In genomic region chr3:30643763-30644462, GRCh38 we compare ENCODE assay signal across 10 cellular contexts. TPM values are rescaled to one million over a fixed set of nuclear protein-coding genes. Genes with fewer than 3 reads are reported as not detected.
A peak's percentile ranks its signal among the peaks of the same experiment; 100 is the strongest.
DNase-seq lines count a peak whose midpoint lies in the region; ATAC-seq, FAIRE-seq and TF ChIP-seq lines count a peak whose summit lies in the region.
"Had no signal": no experiment of that assay in that cellular context is flagged by ENCODE, and none has a peak within 500 bp of the region (broad histone marks: within the 10 kb centered on the region; RNA-seq: fewer than 3 reads in every experiment).

No MANE protein-coding gene starts in this region.

- DNase-seq in stimulated activated CD4-positive, alpha-beta T cell treated with anti-CD3 and anti-CD28 coated beads, Interleukin-15, amount 100 ng/mL, for 24 hours: peak; percentile 68
- DNase-seq in stimulated activated CD4-positive, alpha-beta T cell treated with anti-CD3 and anti-CD28 coated beads, Interleukin-12 subunit alpha, Interleukin-12 subunit beta, amount 100 ng/mL, for 4 hours: no peak
- no peak for DNase-seq in GM12878 (ENCODE audit: low read depth, low spot score)
- DNase-seq in natural killer cell treated with Interleukin-12 subunit alpha and Interleukin-12 subunit beta and Interleukin-15 and Interleukin-18, amount 100 ng/mL, for 72 hours (ENCODE audit: low spot score): peak; percentile 78
- no peak for DNase-seq in DMS79 (lab: John Stamatoyannopoulos, UW)
- DNase-seq in dedifferentiated amniotic fluid mesenchymal stem cell (ENCODE audit: extremely low spot score): no peak
- no peak for DNase-seq in amniotic stem cell (lab: John Stamatoyannopoulos, UW)
- DNase-seq in inferior parietal cortex (ENCODE audit: extremely low spot score): no peak

- ATAC-seq in GM12878: peak; percentile 34; the same call in 2 of the 3 replicates
- peak; percentile 84 to 88 for ATAC-seq in natural killer cell treated with Interleukin-12 subunit alpha and Interleukin-12 subunit beta and Interleukin-15 and Interleukin-18, amount 100 ng/mL, for 72 hours

- CTCF ChIA-PET in GM12878 (lab: Yijun Ruan, JAX): interaction anchor here (1.0 kb wide), 1 partner anchor 14 kb away, joined by 3 read pairs; no protein-coding TSS in a partner anchor

- H2AFZ ChIP-seq in GM12878 (ENCODE audit: control insufficient read depth, low read depth, low read length): no peak overlapping the region
- H2AFZ ChIP-seq: GM23248 had no signal

- no peak for TF ChIP-seq POLR2A in GM12878 (IDR thresholded peaks at IDR 0.05; ENCODE audit: low read depth, low read length)

- H3K27me3 ChIP-seq in GM12878 (replicated peaks in 1 of 2; ENCODE audit: control insufficient read depth in 2 of 2, insufficient read depth in 2 of 2, low read length in 1 of 2): no peaks in the 10 kb centered on the region; a peak in 1 of 4 replicates

- H3K9me3 Mint-ChIP-seq in natural killer cell treated with Interleukin-12 subunit alpha and Interleukin-12 subunit beta and Interleukin-15 and Interleukin-18, amount 100 ng/mL, for 72 hours: peaks cover 3% of the 10 kb centered on the region

- no peak for TF ChIP-seq CTCF in GM12878 (IDR thresholded peaks at IDR 0.05 in 2 of 3, conservative IDR thresholded peaks at IDR 0.05 in 1 of 3; ENCODE audit: control insufficient read depth in 2 of 3, extremely low read depth in 1 of 3, insufficient read depth in 1 of 3, low read depth in 3 of 3, low read length in 3 of 3)

- H3K4me3 Mint-ChIP-seq in natural killer cell treated with Interleukin-12 subunit alpha and Interleukin-12 subunit beta and Interleukin-15 and Interleukin-18, amount 100 ng/mL, for 72 hours: peak overlapping the region; percentile 85

- WGBS in GM12878 (ENCODE audit: insufficient coverage, insufficient replicate concordance, low lambda C conversion rate, missing lambda C conversion rate): 47% methylated on average over 7 of the region's 7 CpGs

- intact Hi-C loops in GM12878 (cut with micrococcal nuclease; ENCODE audit: unreplicated experiment): loop anchor here (2.0 kb wide), 1 partner anchor 15 kb away; no protein-coding TSS in a partner anchor

- no peak for TF ChIP-seq RAD21 in GM12878 (IDR thresholded peaks at IDR 0.05; ENCODE audit: insufficient read depth, low read depth, low read length)

- no peak overlapping the region for H3K9ac ChIP-seq in GM12878 (ENCODE audit: control insufficient read depth, insufficient read depth, low read length)
- H3K9ac ChIP-seq: GM23248 had no signal

- no peaks in the 10 kb centered on the region for H3K27me3 Mint-ChIP-seq in natural killer cell treated with Interleukin-12 subunit alpha and Interleukin-12 subunit beta and Interleukin-15 and Interleukin-18, amount 100 ng/mL, for 72 hours

- SMC1A ChIA-PET in GM12878 (lab: Charles Lee; ENCODE audit: uncharacterized antibody, unreplicated experiment): interaction anchor here (4.6 kb wide), 1 partner anchor 15 kb away, joined by 23 read pairs; no protein-coding TSS in a partner anchor

- no peak overlapping the region for H3K4me2 ChIP-seq in GM12878 (ENCODE audit: control insufficient read depth, insufficient read depth)

- peaks cover 17% of the 10 kb centered on the region for H3K36me3 Mint-ChIP-seq in natural killer cell treated with Interleukin-12 subunit alpha and Interleukin-12 subunit beta and Interleukin-15 and Interleukin-18, amount 100 ng/mL, for 72 hours

- in situ Hi-C loops in GM12878 (cut with MboI): no loop called here

- H3K79me2 ChIP-seq in GM12878 (ENCODE audit: control insufficient read depth, insufficient read depth, low read length): no peaks in the 10 kb centered on the region

- no peak overlapping the region for H3K27ac ChIP-seq in GM12878 (ENCODE audit: control insufficient read depth, insufficient read depth)
- H3K27ac ChIP-seq: C4-2B had no signal

- no peak for FAIRE-seq in GM12878 (lab: Jason Lieb, UNC)

- peaks cover 76 to 87% of the 10 kb centered on the region in 2 donors for H3K4me1 Mint-ChIP-seq in natural killer cell treated with Interleukin-12 subunit alpha and Interleukin-12 subunit beta and Interleukin-15 and Interleukin-18, amount 100 ng/mL, for 72 hours (ENCODE audit: low read depth in 2 of 2)

- H4K20me1 ChIP-seq in GM12878 (ENCODE audit: control insufficient read depth, insufficient read depth): no peaks in the 10 kb centered on the region

- no peaks in the 10 kb centered on the region for H3K36me3 ChIP-seq in GM12878 (ENCODE audit: control insufficient read depth in 2 of 2, insufficient read depth in 2 of 2, low read length in 1 of 2)

- TF ChIP-seq EP300 in GM12878 (IDR thresholded peaks at IDR 0.05; ENCODE audit: borderline replicate concordance in 1 of 2, control insufficient read depth in 1 of 2, low read depth in 2 of 2, low read length in 2 of 2): no peak

- POLR2A ChIA-PET in GM12878 (lab: Charles Lee): no interaction called here

- peaks cover 32% of the 10 kb centered on the region for H3K4me1 ChIP-seq in GM12878 (ENCODE audit: control insufficient read depth, insufficient read depth, low read length)

- RAD21 ChIA-PET in GM12878 (lab: Charles Lee; ENCODE audit: unreplicated experiment): no interaction called here

- no peak overlapping the region for H3K4me3 ChIP-seq in GM12878
- H3K4me3 ChIP-seq: GM23248 had no signal

- H3K27ac Mint-ChIP-seq in natural killer cell treated with Interleukin-12 subunit alpha and Interleukin-12 subunit beta and Interleukin-15 and Interleukin-18, amount 100 ng/mL, for 72 hours: peak overlapping the region; percentile 80 to 99

- no TSS peak for BruUV-seq in GM12878 (replicated peaks; lab: Mats Ljungman, UMichigan)

- H3K9me3 ChIP-seq in GM12878 (replicated peaks; ENCODE audit: control insufficient read depth, insufficient read depth, low read length): no peaks in the 10 kb centered on the region; the same call in 2 of the 3 replicates

TF ChIP-seq in GM12878, 131 proteins besides CTCF, POLR2A, EP300 and RAD21 (continues in another document):
- no peak for TF ChIP-seq SREBF1 (IDR thresholded peaks at IDR 0.05; ENCODE audit: low read length)
- no peak for TF ChIP-seq SP1 (IDR thresholded peaks at IDR 0.05; ENCODE audit: low read depth, low read length)
- no peak for TF ChIP-seq ATF3 (IDR thresholded peaks at IDR 0.05; ENCODE audit: borderline replicate concordance, extremely low read depth, low read depth, low read length)
- no peak for TF ChIP-seq TAF1 (IDR thresholded peaks at IDR 0.05; ENCODE audit: borderline replicate concordance, low read depth, low read length)
- TF ChIP-seq YBX1 (IDR thresholded peaks at IDR 0.05): no peak
- TF ChIP-seq MXI1 (IDR thresholded peaks at IDR 0.05; ENCODE audit: low read depth, low read length): no peak
- no peak for TF ChIP-seq BHLHE40 (IDR thresholded peaks at IDR 0.05; ENCODE audit: borderline replicate concordance in 1 of 2, low read depth in 2 of 2, low read length in 1 of 2)
- TF ChIP-seq ZBTB11 (CRISPR knock-in tag; IDR thresholded peaks at IDR 0.05): no peak
- TF ChIP-seq NFIC (IDR thresholded peaks at IDR 0.05; ENCODE audit: low read depth, low read length): no peak

RNA-seq across cellular contexts. Expression of gene TGFBR2, which starts 37.5 kb away (rescaled TPM):
- 0.27 and 0.47 TPM in 2 replicates for total RNA-seq in GM12878 (2013; cell fraction: nucleolus; rRNA removed)
- total RNA-seq in GM12878 (2014; rRNA removed) (0.16 and 0.17 TPM in 2 replicates), GM12878 (2014; rRNA removed; fragmentation: Illumina TruSeq; extraction: Trizol) (0.18 TPM in 2 replicates), GM12878 (2021) (0.48 and 0.62 TPM in 2 replicates)
- 0.14 TPM for polyA plus RNA-seq in GM12878 (2011; ENCODE audit: low read depth)
- polyA plus RNA-seq in GM12878 (2011; rRNA removed) (0.98 and 1.2 TPM in 2 replicates), GM12878 (2014; fragmentation: Illumina TruSeq; extraction: Trizol) (0.13 and 0.19 TPM in 2 replicates), GM12878 (2014; fragmentation: Nextera tagmentation; extraction: Ambion mirVana) (under 1 TPM; 0.02 to 0.03 TPM), GM12878 (2014; rRNA removed) (0.08 and 0.26 TPM in 2 replicates), GM12878 (2016; fragmentation: Nextera tagmentation; extraction: Ambion mirVana) (under 1 TPM in 1 of 2 experiments, not detected in 1; 0.03 TPM)
- polyA plus RNA-seq in GM12878 (2011; cell fraction: cytosol; rRNA removed): 0.73 and 0.74 TPM in 2 replicates
- 0.78 and 0.79 TPM in 2 replicates for polyA plus RNA-seq in GM12878 (2011; cell fraction: nucleus; rRNA removed)
- 0.20 TPM in 2 replicates for polyA plus RNA-seq in GM12878 (2012)
- 1.4 and 2.2 TPM in 2 replicates for polyA minus RNA-seq in GM12878 (2011; rRNA and poly(A)+ RNA removed)
- 0.73 and 0.80 TPM in 2 replicates for polyA minus RNA-seq in GM12878 (2011; cell fraction: cytosol; rRNA and poly(A)+ RNA removed)
- 0.97 and 1.4 TPM in 2 replicates for polyA minus RNA-seq in GM12878 (2011; cell fraction: nucleus; rRNA and poly(A)+ RNA removed)
- 10 to 100 TPM; 37.3 to 38.6 TPM for total RNA-seq in natural killer cell treated with Interleukin-12 subunit alpha and Interleukin-12 subunit beta and Interleukin-15 and Interleukin-18, amount 100 ng/mL, for 72 hours

Comparison
In these comparisons a context has a peak if more than half of its experiments do, and no peak if none do; other contexts are left out.
1. DNase-seq: peak in stimulated activated CD4-positive, alpha-beta T cell treated with anti-CD3 and anti-CD28 coated beads, Interleukin-15, amount 100 ng/mL, for 24 hours (single experiment) and natural killer cell treated with Interleukin-12 subunit alpha and Interleukin-12 subunit beta and Interleukin-15 and Interleukin-18, amount 100 ng/mL, for 72 hours (single experiment); none in stimulated activated CD4-positive, alpha-beta T cell treated with anti-CD3 and anti-CD28 coated beads, Interleukin-12 subunit alpha, Interleukin-12 subunit beta, amount 100 ng/mL, for 4 hours (single experiment), GM12878 (single experiment), DMS79 (single experiment), dedifferentiated amniotic fluid mesenchymal stem cell (single experiment), amniotic stem cell (single experiment) and inferior parietal cortex (single experiment).
2. RNA of gene TGFBR2, which starts 37.5 kb away (total RNA-seq): 37.3 to 38.6 TPM in natural killer cell treated with Interleukin-12 subunit alpha and Interleukin-12 subunit beta and Interleukin-15 and Interleukin-18, amount 100 ng/mL, for 72 hours; 0.16 to 0.62 TPM in GM12878; every median in the first group is over 10 times any median in the second.